10 cellular contexts compared by ENCODE assay signal in the genomic region with DNA sequence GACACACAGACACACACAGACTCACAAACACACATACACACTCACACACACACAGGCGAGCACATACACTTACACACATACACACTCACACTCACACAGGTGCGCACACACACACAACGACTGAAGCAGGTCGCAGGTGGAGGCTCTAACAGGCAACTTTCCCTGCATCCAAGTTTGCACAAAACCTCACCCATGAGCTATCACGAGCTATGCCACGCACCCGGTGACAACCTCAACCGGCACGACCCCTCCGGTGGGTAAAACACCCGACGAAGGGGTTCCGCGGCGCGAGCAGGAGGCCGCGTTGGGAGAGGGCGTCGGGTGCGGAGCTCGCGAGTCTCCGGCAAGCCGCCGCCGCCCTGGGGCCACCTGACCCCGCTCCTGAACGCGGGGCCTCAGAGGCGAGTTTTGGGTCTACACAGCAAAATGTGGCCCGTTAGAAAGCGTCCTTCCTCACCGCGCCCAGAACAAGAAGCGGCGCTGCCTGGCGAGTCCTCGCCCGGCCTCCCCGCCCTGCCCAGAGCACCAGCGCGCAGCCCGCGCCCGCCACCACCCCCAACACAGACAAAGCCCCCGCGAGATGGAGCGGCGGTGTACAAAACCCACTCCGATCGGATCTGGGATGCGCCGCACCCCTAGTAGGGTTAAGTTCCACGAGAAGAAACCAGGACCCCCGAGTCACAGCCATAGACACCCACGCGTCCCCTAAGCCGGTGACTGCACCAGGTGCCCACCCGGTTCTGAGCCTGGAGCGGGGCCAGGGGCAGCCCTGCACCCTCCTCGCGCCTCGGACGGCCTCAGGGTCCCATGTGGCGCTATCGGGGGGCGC. TPM values are rescaled to one million over a fixed set of nuclear protein-coding genes. Genes with fewer than 3 reads are reported as not detected.
DNase-seq lines count a peak whose midpoint lies in the region; ATAC-seq and TF ChIP-seq lines count a peak whose summit lies in the region.
"Had no signal": no experiment of that assay in that cellular context is flagged by ENCODE, and none has a peak within 500 bp of the region (broad histone marks: within the 10 kb centered on the region; RNA-seq: fewer than 3 reads in every experiment).

No MANE protein-coding gene starts in this region.

- TF ChIP-seq CTCF in lower lobe of right lung (IDR thresholded peaks at IDR 0.05) (no peak), stomach (IDR thresholded peaks at IDR 0.05) (no peak)

- 5 to 11% (median 8%) methylated on average over 31 to 68 of the region's 68 CpGs for WGBS in stomach, 5 donors

- no peaks in the 10 kb centered on the region for H3K36me3 ChIP-seq in lower lobe of right lung
- no peaks in the 10 kb centered on the region for H3K36me3 ChIP-seq in stomach

- TF ChIP-seq EP300 in stomach (IDR thresholded peaks at IDR 0.05): no peak

- DNase-seq in activated CD8-positive, alpha-beta memory T cell treated with anti-CD3 and anti-CD28 coated beads for 24 hours: peak; percentile 66
- no peak for DNase-seq in activated CD8-positive, alpha-beta memory T cell treated with anti-CD3 and anti-CD28 coated beads, Interleukin-2, amount 50 U/mL, for 4 hours
- DNase-seq in activated CD8-positive, alpha-beta memory T cell treated with anti-CD3 and anti-CD28 coated beads, Interleukin-2, amount 50 U/mL, for 48 hours: peak; percentile 56
- DNase-seq in lower lobe of right lung: no peak
- DNase-seq in stomach: peak; percentile 14
- DNase-seq in NCI-H1417 treated with DMSO at 0.1 percent for 48 hours (lab: John Stamatoyannopoulos, UW): no peak
- DNase-seq in stimulated activated naive CD4-positive, alpha-beta T cell treated with Interleukin-2 at 50 U/mL for 16 hours (lab: John Stamatoyannopoulos, UW): no peak
- DNase-seq in T1000 (lab: John Stamatoyannopoulos, UW): no peak
- DNase-seq: KBM-7, SIG-M5 had no signal

- TF ChIP-seq POLR2A in stomach (IDR thresholded peaks at IDR 0.05): no peak

- peak in 1 of 2 donors; percentile 5 for ATAC-seq in lower lobe of right lung

- peaks cover 72% of the 10 kb centered on the region for H3K27me3 ChIP-seq in lower lobe of right lung (ENCODE audit: low read depth)
- peaks cover 17 to 94% (median 60%) of the 10 kb centered on the region in 3 donors for H3K27me3 ChIP-seq in stomach

- no peaks in the 10 kb centered on the region for H3K9me3 ChIP-seq in lower lobe of right lung
- no peaks in the 10 kb centered on the region for H3K9me3 ChIP-seq in stomach

- H3K27ac ChIP-seq in lower lobe of right lung: no peak overlapping the region
- no peak overlapping the region for H3K27ac ChIP-seq in stomach

- intact Hi-C loops in lower lobe of right lung (cut with DNase I): no loop called here
- intact Hi-C loops in stomach (cut with DNase I; ENCODE audit: low total_unique reads): no loop called here

- H3K4me1 ChIP-seq in lower lobe of right lung (peaks cover 15% of the 10 kb centered on the region), stomach (peaks cover 13 to 27% (median 20%) of the 10 kb centered on the region in 4 donors)

- H3K4me3 ChIP-seq in lower lobe of right lung: peak overlapping the region; percentile 27
- peak overlapping the region in 3 of 4 donors; percentile 24 to 43 (median 25) for H3K4me3 ChIP-seq in stomach

RNA-seq across cellular contexts. Expression of a gene that starts 0.7 kb away (rescaled TPM):
- total RNA-seq in lower lobe of right lung: 0.12 TPM
- total RNA-seq in stomach: not detected
- polyA plus RNA-seq in stomach: under 1 TPM in 1 of 3 donors, not detected in 2; 0.05 TPM

Comparison
In these comparisons a context has a peak if more than half of its experiments do, and no peak if none do; other contexts are left out.
1. DNase-seq: peak in activated CD8-positive, alpha-beta memory T cell treated with anti-CD3 and anti-CD28 coated beads for 24 hours (single experiment), activated CD8-positive, alpha-beta memory T cell treated with anti-CD3 and anti-CD28 coated beads, Interleukin-2, amount 50 U/mL, for 48 hours (single experiment) and stomach (single experiment); none in activated CD8-positive, alpha-beta memory T cell treated with anti-CD3 and anti-CD28 coated beads, Interleukin-2, amount 50 U/mL, for 4 hours (single experiment), lower lobe of right lung (single experiment), NCI-H1417 treated with DMSO at 0.1 percent for 48 hours (single experiment), stimulated activated naive CD4-positive, alpha-beta T cell treated with Interleukin-2 at 50 U/mL for 16 hours (single experiment) and T1000 (single experiment).